ENCODE assay signal across 23 cellular contexts in genomic region chr13:67437246-67437645, GRCh38.
DNase-seq lines count a peak whose midpoint lies in the region; TF ChIP-seq lines count a peak whose summit lies in the region.
"Had no signal": no experiment of that assay in that cellular context is flagged by ENCODE, and none has a peak within 500 bp of the region (broad histone marks: within the 10 kb centered on the region; RNA-seq: fewer than 3 reads in every experiment).

No MANE protein-coding gene starts in this region.

- no peaks in the 10 kb centered on the region for H3K9me3 ChIP-seq in HEK293 (ENCODE audit: control insufficient read depth, insufficient read depth, low read depth, low read length)
- H3K9me3 ChIP-seq in Karpas-422 (ENCODE audit: low read length), result no peaks in the 10 kb centered on the region
- H3K9me3 ChIP-seq in smooth muscle cell (replicated peaks; ENCODE audit: low read depth), result no peaks in the 10 kb centered on the region
- H3K9me3 ChIP-seq: A549; BE2C; BLaER1 treated with 17β-estradiol and CSF1 and Interleukin-3, amounts not matched to agents 10 nM and 100 nM had no signal

- no peaks in the 10 kb centered on the region for H3K36me3 ChIP-seq in HEK293 (ENCODE audit: control insufficient read depth in 2 of 2, insufficient read depth in 1 of 2, low read length in 2 of 2)
- H3K36me3 ChIP-seq in Karpas-422 (ENCODE audit: insufficient read depth, low read length), result no peaks in the 10 kb centered on the region
- H3K36me3 ChIP-seq in smooth muscle cell (ENCODE audit: low read depth), result no peaks in the 10 kb centered on the region
- H3K36me3 ChIP-seq: BE2C; BLaER1 treated with 17β-estradiol and CSF1 and Interleukin-3, amounts not matched to agents 10 nM and 100 nM had no signal

- POLR2A ChIA-PET in HEK293 (lab: Yijun Ruan, JAX), result no interaction called here

- no peak overlapping the region for H3K27ac ChIP-seq in HEK293 (ENCODE audit: extremely low read depth, low read depth, low read length)
- H3K27ac ChIP-seq in Karpas-422 (ENCODE audit: low read length), result no peak overlapping the region
- H3K27ac ChIP-seq in smooth muscle cell (ENCODE audit: low read depth), result no peak overlapping the region
- H3K27ac ChIP-seq: A549; BLaER1 treated with 17β-estradiol and CSF1 and Interleukin-3, amounts not matched to agents 10 nM and 100 nM had no signal

- 81% methylated on average over 5 of the region's 5 CpGs for WGBS in smooth muscle cell (ENCODE audit: low lambda C conversion rate)

- H3K9ac ChIP-seq in Karpas-422 (ENCODE audit: low read length), result no peak overlapping the region
- no peak overlapping the region for H3K9ac ChIP-seq in smooth muscle cell (ENCODE audit: low read depth)
- H3K9ac ChIP-seq: BLaER1 treated with 17β-estradiol and CSF1 and Interleukin-3, amounts not matched to agents 10 nM and 100 nM had no signal

- no peaks in the 10 kb centered on the region for H3F3A ChIP-seq in smooth muscle cell (ENCODE audit: low read depth)

- H3K79me2 ChIP-seq in Karpas-422 (ENCODE audit: low read length), result no peaks in the 10 kb centered on the region
- no peaks in the 10 kb centered on the region for H3K79me2 ChIP-seq in smooth muscle cell (ENCODE audit: low read depth)

- CTCF ChIA-PET in HEK293 (lab: Yijun Ruan, JAX), result no interaction called here

- no peak overlapping the region for H3K4me3 ChIP-seq in HEK293 (ENCODE audit: low read depth, low read length)
- no peak overlapping the region for H3K4me3 ChIP-seq in Karpas-422 (ENCODE audit: low read length)
- H3K4me3 ChIP-seq in smooth muscle cell, result no peak overlapping the region
- H3K4me3 ChIP-seq: A549; BLaER1 treated with 17β-estradiol and CSF1 and Interleukin-3, amounts not matched to agents 10 nM and 100 nM; GM12878; GM23338 had no signal

- H3K27me3 ChIP-seq in Karpas-422 (ENCODE audit: low read length) (no peaks in the 10 kb centered on the region), smooth muscle cell (ENCODE audit: low read depth) (no peaks in the 10 kb centered on the region)
- H3K27me3 ChIP-seq: BE2C; BLaER1 treated with 17β-estradiol and CSF1 and Interleukin-3, amounts not matched to agents 10 nM and 100 nM had no signal

- H3K4me1 ChIP-seq in HEK293 (ENCODE audit: control insufficient read depth, insufficient read depth, low read length) (no peaks in the 10 kb centered on the region), Karpas-422 (ENCODE audit: low read length) (0 out of 2 replicates have a peak, but pooled peaks cover 3% of the 10 kb centered on the region), smooth muscle cell (ENCODE audit: low read depth) (no peaks in the 10 kb centered on the region)
- H3K4me1 ChIP-seq: A549, BE2C had no signal

- no peaks in the 10 kb centered on the region for H4K20me1 ChIP-seq in Karpas-422 (ENCODE audit: insufficient read depth, low read depth, low read length)
- H4K20me1 ChIP-seq in smooth muscle cell (ENCODE audit: low read depth), result no peaks in the 10 kb centered on the region
- H4K20me1 ChIP-seq: BLaER1 treated with 17β-estradiol and CSF1 and Interleukin-3, amounts not matched to agents 10 nM and 100 nM had no signal

- peak overlapping the region; percentile 83 for H2AFZ ChIP-seq in Karpas-422 (ENCODE audit: low read length)
- no peak overlapping the region for H2AFZ ChIP-seq in smooth muscle cell (ENCODE audit: low read depth)
- H2AFZ ChIP-seq: GM23338 had no signal

- TF ChIP-seq CTCF in HEK293 (tag by site-specific recombination; IDR thresholded peaks at IDR 0.05) (no peak), smooth muscle cell (IDR thresholded peaks at IDR 0.05; ENCODE audit: borderline replicate concordance, insufficient read depth, poor library complexity, severe bottlenecking) (no peak)

- no peak overlapping the region for H3K4me2 ChIP-seq in Karpas-422 (ENCODE audit: low read depth, low read length, poor library complexity, severe bottlenecking)
- H3K4me2 ChIP-seq in smooth muscle cell, result no peak overlapping the region
- H3K4me2 ChIP-seq: A549; BLaER1 treated with 17β-estradiol and CSF1 and Interleukin-3, amounts not matched to agents 10 nM and 100 nM; GM23338 had no signal

- DNase-seq in Karpas-422, result no peak
- DNase-seq in NCI-H69 (lab: John Stamatoyannopoulos, UW), result peak; percentile 84
- peak; percentile 2 for DNase-seq in amniotic epithelial cell (ENCODE audit: low read depth)
- DNase-seq in smooth muscle cell (lab: John Stamatoyannopoulos, UW; ENCODE audit: unreplicated experiment), result no peak
- no peak for DNase-seq in D341Med (ENCODE audit: low spot score)
- no peak for DNase-seq in COLO829 (ENCODE audit: low spot score)
- no peak for DNase-seq in HCEC 1CT
- DNase-seq: 8988T; ACHN; AML-193; BE2C; Calu3; CD4-positive, alpha-beta T cell; CD8-positive, alpha-beta memory T cell; COR-L47; DMS153; DND-41; H9 had no signal

- H3K9me2 ChIP-seq in Karpas-422 (replicated peaks; ENCODE audit: insufficient read depth, low read length), result no peaks in the 10 kb centered on the region

TF ChIP-seq in HEK293, 187 proteins besides CTCF, POLR2A, EP300 and RAD21:
- TF ChIP-seq GLI4 (tag by site-specific recombination; IDR thresholded peaks at IDR 0.05) (no peak), ZNF830 (tag by site-specific recombination; IDR thresholded peaks at IDR 0.05; ENCODE audit: low read depth) (no peak), WT1 (tag by site-specific recombination; IDR thresholded peaks at IDR 0.05) (0 out of 2 replicates have a peak, but pooled peaks have one; percentile 28)

Comparison
In these comparisons a context has a peak if more than half of its experiments do, and no peak if none do; other contexts are left out.
1. DNase-seq: peak in NCI-H69 (single experiment) and amniotic epithelial cell (single experiment); none in Karpas-422 (single experiment), smooth muscle cell (single experiment), D341Med (single experiment), COLO829 (single experiment) and HCEC 1CT (single experiment).